1 cellular context compared by ENCODE assay signal in the genomic region with DNA sequence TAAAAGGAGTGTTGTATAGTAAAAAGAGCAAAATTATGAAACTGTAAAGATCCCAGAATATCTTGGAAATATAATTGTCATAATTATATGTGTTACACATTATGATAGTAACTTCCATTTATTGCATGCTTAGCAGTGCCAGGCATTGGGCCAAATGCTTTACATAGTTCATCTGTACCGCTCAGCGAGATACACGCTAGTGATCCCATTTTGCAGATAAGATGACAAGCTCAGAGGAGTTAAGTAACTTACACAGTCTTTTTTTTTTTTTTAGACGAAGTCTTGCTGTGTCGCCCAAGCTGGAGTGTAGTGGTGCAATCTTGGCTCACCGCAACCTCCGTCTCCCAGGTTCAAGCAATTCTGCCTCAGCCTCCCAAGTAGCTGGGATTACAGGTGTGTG.
TF ChIP-seq lines count a peak whose summit lies in the region.

No MANE protein-coding gene starts in this region.

TF ChIP-seq in K562, 482 proteins besides CTCF, POLR2A, EP300 and RAD21:
- TF ChIP-seq SMAD4 (CRISPR knock-in tag; conservative IDR thresholded peaks at IDR 0.05): no peak
- TF ChIP-seq ADNP (tag; IDR thresholded peaks at IDR 0.05): peak; percentile 77
- TF ChIP-seq RHOXF2B (CRISPR knock-in tag; conservative IDR thresholded peaks at IDR 0.05): no peak
- no peak for TF ChIP-seq KLF6 (CRISPR knock-in tag; IDR thresholded peaks at IDR 0.05; ENCODE audit: borderline replicate concordance)
- no peak for TF ChIP-seq IRF2 (CRISPR knock-in tag; IDR thresholded peaks at IDR 0.05)
- TF ChIP-seq CEBPB (tag; IDR thresholded peaks at IDR 0.05): peak; percentile 37; the same call in 1 of the 2 replicates
- TF ChIP-seq ARHGAP35 (IDR thresholded peaks at IDR 0.05; ENCODE audit: partially characterized antibody): no peak
- TF ChIP-seq RCOR1 (IDR thresholded peaks at IDR 0.05; ENCODE audit: borderline replicate concordance in 1 of 2, low read depth in 2 of 2, low read length in 2 of 2): peak in 1 of 2 experiments; percentile 32; a peak in 1 of 4 replicates
- TF ChIP-seq HMGN3 (IDR thresholded peaks at IDR 0.05; ENCODE audit: borderline replicate concordance, extremely low read depth, insufficient read length, low read depth, low read length): no peak
- TF ChIP-seq, protein P1, sequence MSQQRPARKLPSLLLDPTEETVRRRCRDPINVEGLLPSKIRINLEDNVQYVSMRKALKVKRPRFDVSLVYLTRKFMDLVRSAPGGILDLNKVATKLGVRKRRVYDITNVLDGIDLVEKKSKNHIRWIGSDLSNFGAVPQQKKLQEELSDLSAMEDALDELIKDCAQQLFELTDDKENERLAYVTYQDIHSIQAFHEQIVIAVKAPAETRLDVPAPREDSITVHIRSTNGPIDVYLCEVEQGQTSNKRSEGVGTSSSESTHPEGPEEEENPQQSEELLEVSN (IDR thresholded peaks at IDR 0.05; ENCODE audit: borderline replicate concordance in 1 of 2, extremely low read depth in 1 of 2, insufficient read depth in 1 of 2, insufficient read length in 1 of 2, low read depth in 1 of 2, low read length in 1 of 2, poor library complexity in 1 of 2, severe bottlenecking in 1 of 2): no peak
- peak; percentile 71 for TF ChIP-seq ZNF384 (IDR thresholded peaks at IDR 0.05; ENCODE audit: low read depth, low read length)
- 0 out of 2 replicates have a peak, but pooled peaks have one; percentile 13 for TF ChIP-seq CBFA2T3 (IDR thresholded peaks at IDR 0.05)
- peak; percentile 11 for TF ChIP-seq ZFP36 (IDR thresholded peaks at IDR 0.05; ENCODE audit: low read depth, low read length, partially characterized antibody)
